ENCODE assay signal across 3 cellular contexts in the genomic region with DNA sequence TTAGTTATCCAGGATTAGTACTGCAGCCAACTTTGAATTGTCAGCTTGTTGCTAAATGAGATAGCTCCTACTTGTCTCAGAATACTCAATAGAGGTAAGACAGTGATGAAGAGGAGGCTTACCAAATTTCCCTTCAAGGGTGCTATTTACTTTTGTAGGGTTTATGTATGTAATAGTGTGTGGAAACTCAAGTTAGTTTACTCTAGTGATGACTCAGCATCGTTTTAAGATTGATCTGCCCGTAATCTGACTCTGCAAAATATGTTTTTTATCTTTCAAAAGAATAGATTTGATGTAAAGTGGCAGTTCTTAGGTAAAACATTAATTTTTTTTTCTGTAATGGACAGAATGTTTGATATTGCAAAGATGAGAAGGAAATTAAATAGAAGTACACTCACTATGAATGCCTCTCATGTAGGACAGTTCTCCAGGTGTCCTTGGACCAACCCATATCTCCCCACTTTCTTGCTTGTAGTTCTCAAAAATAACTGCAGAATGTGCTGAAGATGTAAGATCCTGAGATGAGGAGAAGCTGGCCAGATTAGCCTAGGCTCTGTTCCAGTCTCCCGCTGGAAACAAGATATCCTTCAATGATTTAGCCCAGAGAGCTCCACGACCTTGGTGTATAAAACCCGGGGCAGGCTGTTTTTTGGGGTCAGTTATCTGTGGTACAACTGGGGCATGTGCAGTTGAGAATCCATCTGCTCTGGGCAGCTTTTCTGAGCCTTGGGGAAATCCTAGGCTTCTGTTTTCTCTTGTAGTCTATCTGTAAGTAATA.
TF ChIP-seq lines count a peak whose summit lies in the region.

No MANE protein-coding gene starts in this region.

TF ChIP-seq in GM23338, 12 proteins besides CTCF, POLR2A, EP300 and RAD21 (continues in another document):
- TF ChIP-seq JUNB (IDR thresholded peaks at IDR 0.05; ENCODE audit: unreplicated experiment) (no peak), ZNF114 (CRISPR knock-in tag; IDR thresholded peaks at IDR 0.05) (no peak), ZNF331 (CRISPR knock-in tag; IDR thresholded peaks at IDR 0.05; ENCODE audit: low read depth) (no peak)
- TF ChIP-seq, protein P1, sequence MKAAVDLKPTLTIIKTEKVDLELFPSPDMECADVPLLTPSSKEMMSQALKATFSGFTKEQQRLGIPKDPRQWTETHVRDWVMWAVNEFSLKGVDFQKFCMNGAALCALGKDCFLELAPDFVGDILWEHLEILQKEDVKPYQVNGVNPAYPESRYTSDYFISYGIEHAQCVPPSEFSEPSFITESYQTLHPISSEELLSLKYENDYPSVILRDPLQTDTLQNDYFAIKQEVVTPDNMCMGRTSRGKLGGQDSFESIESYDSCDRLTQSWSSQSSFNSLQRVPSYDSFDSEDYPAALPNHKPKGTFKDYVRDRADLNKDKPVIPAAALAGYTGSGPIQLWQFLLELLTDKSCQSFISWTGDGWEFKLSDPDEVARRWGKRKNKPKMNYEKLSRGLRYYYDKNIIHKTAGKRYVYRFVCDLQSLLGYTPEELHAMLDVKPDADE (IDR thresholded peaks at IDR 0.05), result no peak

TF ChIP-seq in H1, 55 proteins besides CTCF, POLR2A, EP300 and RAD21:
- TF ChIP-seq SRF (IDR thresholded peaks at IDR 0.05; ENCODE audit: low read depth, low read length), result no peak
- TF ChIP-seq TAF1 (IDR thresholded peaks at IDR 0.05; ENCODE audit: low read depth, low read length), result no peak
- TF ChIP-seq CHD1 (IDR thresholded peaks at IDR 0.05; ENCODE audit: low read depth, low read length), result no peak
- no peak for TF ChIP-seq CBX5 (IDR thresholded peaks at IDR 0.05; ENCODE audit: low read depth, low read length)
- TF ChIP-seq HDAC6 (IDR thresholded peaks at IDR 0.05; ENCODE audit: low read depth, low read length), result no peak
- TF ChIP-seq SIN3A (conservative IDR thresholded peaks at IDR 0.05 in 1 of 2, IDR thresholded peaks at IDR 0.05 in 1 of 2; ENCODE audit: low read depth in 1 of 2, low read length in 2 of 2), result no peak
- TF ChIP-seq RXRA (IDR thresholded peaks at IDR 0.05; ENCODE audit: insufficient read depth, low read depth, low read length), result no peak
- no peak for TF ChIP-seq JUND (IDR thresholded peaks at IDR 0.05; ENCODE audit: low read length)
- TF ChIP-seq, protein P2, sequence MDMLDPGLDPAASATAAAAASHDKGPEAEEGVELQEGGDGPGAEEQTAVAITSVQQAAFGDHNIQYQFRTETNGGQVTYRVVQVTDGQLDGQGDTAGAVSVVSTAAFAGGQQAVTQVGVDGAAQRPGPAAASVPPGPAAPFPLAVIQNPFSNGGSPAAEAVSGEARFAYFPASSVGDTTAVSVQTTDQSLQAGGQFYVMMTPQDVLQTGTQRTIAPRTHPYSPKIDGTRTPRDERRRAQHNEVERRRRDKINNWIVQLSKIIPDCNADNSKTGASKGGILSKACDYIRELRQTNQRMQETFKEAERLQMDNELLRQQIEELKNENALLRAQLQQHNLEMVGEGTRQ (IDR thresholded peaks at IDR 0.05; ENCODE audit: low read length), result no peak
- TF ChIP-seq KDM4A (IDR thresholded peaks at IDR 0.05; ENCODE audit: low read depth, low read length, severe bottlenecking), result no peak
- no peak for TF ChIP-seq POLR2AphosphoS5 (IDR thresholded peaks at IDR 0.05; ENCODE audit: low read depth, low read length)
- TF ChIP-seq, protein P3, sequence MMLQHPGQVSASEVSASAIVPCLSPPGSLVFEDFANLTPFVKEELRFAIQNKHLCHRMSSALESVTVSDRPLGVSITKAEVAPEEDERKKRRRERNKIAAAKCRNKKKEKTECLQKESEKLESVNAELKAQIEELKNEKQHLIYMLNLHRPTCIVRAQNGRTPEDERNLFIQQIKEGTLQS (IDR thresholded peaks at IDR 0.05; ENCODE audit: insufficient read depth, low read depth, low read length), result no peak
- TF ChIP-seq CHD2 (IDR thresholded peaks at IDR 0.05; ENCODE audit: low read length), result no peak
- no peak for TF ChIP-seq TBP (IDR thresholded peaks at IDR 0.05; ENCODE audit: low read depth, low read length)

TF ChIP-seq in HEK293T, 16 proteins besides CTCF, POLR2A, EP300 and RAD21:
- TF ChIP-seq FOXK2 (IDR thresholded peaks at IDR 0.05) (no peak), BHLHE40 (IDR thresholded peaks at IDR 0.05; ENCODE audit: borderline replicate concordance) (no peak)
